10 cellular contexts compared by ENCODE assay signal in the genomic region with DNA sequence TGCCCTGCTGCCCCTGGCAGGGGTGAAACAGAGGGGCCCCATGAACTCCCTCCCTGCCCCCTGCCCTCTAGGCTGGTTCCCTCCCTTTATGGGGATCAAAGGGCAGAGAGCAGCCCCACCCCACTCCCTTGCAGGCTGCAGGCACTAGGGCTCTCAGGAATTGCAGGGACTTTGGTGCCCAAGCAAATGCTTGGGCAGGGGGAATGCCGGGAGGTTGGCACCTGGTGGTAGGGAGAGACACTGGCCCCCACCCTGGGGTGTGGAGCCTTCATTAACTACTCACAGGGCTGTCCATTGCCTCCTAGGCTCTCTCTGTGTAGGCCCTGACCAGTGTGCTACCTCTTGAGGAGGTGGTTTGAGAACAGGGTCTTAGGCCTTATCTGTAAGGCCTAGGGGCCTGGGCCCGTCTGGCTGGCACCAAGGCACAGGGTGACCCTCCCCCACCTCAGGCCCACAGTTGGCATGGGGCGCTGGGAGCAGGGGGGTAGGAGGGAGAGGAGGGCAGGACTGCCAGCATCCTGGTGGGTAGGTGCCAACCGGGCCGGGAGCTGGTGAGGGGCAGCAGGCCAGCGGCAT. TPM values are rescaled to one million over a fixed set of nuclear protein-coding genes. Genes with fewer than 3 reads are reported as not detected.
DNase-seq lines count a peak whose midpoint lies in the region; ATAC-seq and TF ChIP-seq lines count a peak whose summit lies in the region.
"Had no signal": no experiment of that assay in that cellular context is flagged by ENCODE, and none has a peak within 500 bp of the region (broad histone marks: within the 10 kb centered on the region; RNA-seq: fewer than 3 reads in every experiment).

No MANE protein-coding gene starts in this region.

- peaks cover 57% of the 10 kb centered on the region for H3K4me1 ChIP-seq in OCI-LY3 (ENCODE audit: low read length)
- peaks cover 44 to 57% of the 10 kb centered on the region in 2 donors for H3K4me1 ChIP-seq in naive thymus-derived CD4-positive, alpha-beta T cell (ENCODE audit: control insufficient read depth in 2 of 2, insufficient read depth in 2 of 2, low read length in 2 of 2)

- peak overlapping the region; percentile 96; the same call in 1 of the 2 replicates for H3K9ac ChIP-seq in OCI-LY3 (ENCODE audit: low read length)

- H4K20me1 ChIP-seq in OCI-LY3 (ENCODE audit: insufficient read depth, low read length): peaks cover 41% of the 10 kb centered on the region

- peak overlapping the region in 9 of 10 donors; percentile 39 to 99 (median 86) for H3K4me3 Mint-ChIP-seq in naive thymus-derived CD4-positive, alpha-beta T cell
- H3K4me3 Mint-ChIP-seq: GM23338 had no signal

- CTCF ChIA-PET in naive thymus-derived CD4-positive, alpha-beta T cell (lab: Charles Lee): interaction anchor here (0.6 to 17.9 kb wide), 10 partner anchors 7 to 78 kb away, joined by 3 to 291 read pairs (median 4); a partner anchor contains a TSS

- peak overlapping the region; percentile 26 to 98 (median 91) for H3K27ac Mint-ChIP-seq in naive thymus-derived CD4-positive, alpha-beta T cell
- H3K27ac Mint-ChIP-seq: GM23338 had no signal

- H3K79me2 ChIP-seq in OCI-LY3 (ENCODE audit: low read length): peaks cover 59% of the 10 kb centered on the region

- peaks cover 0 to 34% (median 0%) of the 10 kb centered on the region in 5 donors for H3K36me3 Mint-ChIP-seq in naive thymus-derived CD4-positive, alpha-beta T cell

- H3K9me3 ChIP-seq in OCI-LY3 (ENCODE audit: insufficient read depth, low read length): no peaks in the 10 kb centered on the region
- H3K9me3 ChIP-seq in naive thymus-derived CD4-positive, alpha-beta T cell (ENCODE audit: control insufficient read depth in 2 of 3, low read length in 3 of 3): no peaks in the 10 kb centered on the region

- H3K27me3 ChIP-seq in OCI-LY3 (ENCODE audit: low read depth, low read length): no peaks in the 10 kb centered on the region
- no peaks in the 10 kb centered on the region for H3K27me3 ChIP-seq in naive thymus-derived CD4-positive, alpha-beta T cell (ENCODE audit: control insufficient read depth in 2 of 2, insufficient read depth in 2 of 2, low read length in 2 of 2)

- H3K27me3 Mint-ChIP-seq in naive thymus-derived CD4-positive, alpha-beta T cell: no peaks in the 10 kb centered on the region

- H3K4me1 Mint-ChIP-seq in naive thymus-derived CD4-positive, alpha-beta T cell: peaks cover 24 to 68% (median 54%) of the 10 kb centered on the region in 7 donors

- TF ChIP-seq CTCF in 22Rv1 (IDR thresholded peaks at IDR 0.05): no peak
- no peak for TF ChIP-seq CTCF in OCI-LY3 (IDR thresholded peaks at IDR 0.05; ENCODE audit: low read depth, low read length)

- intact Hi-C loops in naive thymus-derived CD4-positive, alpha-beta T cell (cut with micrococcal nuclease): loop anchor here (5.0 to 10.0 kb wide), 2 partner anchors 185 to 1497 kb away; a partner anchor contains a TSS

- peak overlapping the region; percentile 97 for H3K4me2 ChIP-seq in OCI-LY3 (ENCODE audit: low read length)

- H3K27ac ChIP-seq in 22Rv1 (peak overlapping the region; percentile 98), OCI-LY3 (ENCODE audit: low read length) (peak overlapping the region; percentile 92), epithelial cell of prostate (peak overlapping the region; percentile 98)
- peak overlapping the region; percentile 83 for H3K27ac ChIP-seq in naive thymus-derived CD4-positive, alpha-beta T cell (ENCODE audit: low read depth, low read length)

- ATAC-seq in naive thymus-derived CD4-positive, alpha-beta T cell: no peak
- no peak for ATAC-seq in HG03097 (IDR thresholded peaks at IDR 0.05; ENCODE audit: low FRiP score, unreplicated experiment)
- ATAC-seq in HG03520 (IDR thresholded peaks at IDR 0.05; ENCODE audit: unreplicated experiment): no peak

- peak overlapping the region; percentile 16; the same call in 1 of the 2 replicates for H3K4me3 ChIP-seq in OCI-LY3 (ENCODE audit: low read length)
- H3K4me3 ChIP-seq in naive thymus-derived CD4-positive, alpha-beta T cell (ENCODE audit: low read length): no peak overlapping the region

- no peak overlapping the region for H2AFZ ChIP-seq in OCI-LY3 (ENCODE audit: low read depth, low read length)
- H2AFZ ChIP-seq: GM23338 had no signal

- no peak for DNase-seq in epithelial cell of prostate (ENCODE audit: low read depth, low spot score)
- DNase-seq in naive thymus-derived CD4-positive, alpha-beta T cell: no peak
- no peak for DNase-seq in COLO668 (lab: John Stamatoyannopoulos, UW; ENCODE audit: unreplicated experiment)
- DNase-seq in GM19238 (ENCODE audit: insufficient read length, low spot score): no peak
- DNase-seq: activated effector memory CD4-positive, alpha-beta T cell treated with Interleukin-2 at 50 U/mL for 16 hours had no signal

- peaks cover 11% of the 10 kb centered on the region for H3K36me3 ChIP-seq in OCI-LY3 (replicated peaks; ENCODE audit: low read depth, low read length)
- peaks cover 0 to 15% (median 0%) of the 10 kb centered on the region in 3 experiments for H3K36me3 ChIP-seq in naive thymus-derived CD4-positive, alpha-beta T cell (ENCODE audit: control insufficient read depth in 2 of 3, insufficient read depth in 3 of 3, low read length in 3 of 3)

- POLR2A ChIA-PET in naive thymus-derived CD4-positive, alpha-beta T cell (lab: Charles Lee): interaction anchor here (0.6 to 18.2 kb wide), 14 partner anchors 8 to 927 kb away, joined by 3 to 270 read pairs (median 4); a partner anchor contains a TSS

- H3K9me3 Mint-ChIP-seq in naive thymus-derived CD4-positive, alpha-beta T cell: no peaks in the 10 kb centered on the region
- H3K9me3 Mint-ChIP-seq: GM23338 had no signal

RNA-seq across cellular contexts. Expression of a gene that starts 4.7 kb away (rescaled TPM):
- 100 to 1,000 TPM in 1 of 5 experiments, 10 to 100 TPM in 4; 42.7 to 139 (median 61.0) TPM for total RNA-seq in naive thymus-derived CD4-positive, alpha-beta T cell
- 1 to 10 TPM; 3.0 to 6.7 TPM for polyA plus RNA-seq in naive thymus-derived CD4-positive, alpha-beta T cell

RNA-seq across cellular contexts. Expression of a gene that starts 14.0 kb away (rescaled TPM):
- total RNA-seq in naive thymus-derived CD4-positive, alpha-beta T cell: 1 to 10 TPM in 3 of 5 experiments, not detected in 2; 1.4 to 3.2 (median 2.6) TPM
- not detected for polyA plus RNA-seq in naive thymus-derived CD4-positive, alpha-beta T cell
- polyA plus RNA-seq: GM23338 had no signal

RNA-seq across cellular contexts. Expression of a gene that starts 24.2 kb away (rescaled TPM):
- total RNA-seq in naive thymus-derived CD4-positive, alpha-beta T cell: 10 to 100 TPM; 24.4 to 50.2 (median 50.0) TPM
- 10 to 100 TPM; 33.3 to 45.8 TPM for polyA plus RNA-seq in naive thymus-derived CD4-positive, alpha-beta T cell

RNA-seq across cellular contexts. Expression of a gene that starts 26.2 kb away (rescaled TPM):
- total RNA-seq in naive thymus-derived CD4-positive, alpha-beta T cell: 1 to 10 TPM in 4 of 5 experiments, under 1 TPM in 1; 0.22 to 3.3 (median 2.4) TPM
- polyA plus RNA-seq in naive thymus-derived CD4-positive, alpha-beta T cell: not detected
- total RNA-seq: GM23338 had no signal

RNA-seq across cellular contexts. Expression of a gene that starts 26.3 kb away (rescaled TPM):
- under 1 TPM in 3 of 5 experiments, not detected in 2; 0.19 to 0.78 (median 0.42) TPM for total RNA-seq in naive thymus-derived CD4-positive, alpha-beta T cell
- polyA plus RNA-seq in naive thymus-derived CD4-positive, alpha-beta T cell: not detected
- total RNA-seq: GM23338 had no signal
- polyA plus RNA-seq: GM23338 had no signal
